17 cellular contexts compared by ENCODE assay signal in the genomic region with DNA sequence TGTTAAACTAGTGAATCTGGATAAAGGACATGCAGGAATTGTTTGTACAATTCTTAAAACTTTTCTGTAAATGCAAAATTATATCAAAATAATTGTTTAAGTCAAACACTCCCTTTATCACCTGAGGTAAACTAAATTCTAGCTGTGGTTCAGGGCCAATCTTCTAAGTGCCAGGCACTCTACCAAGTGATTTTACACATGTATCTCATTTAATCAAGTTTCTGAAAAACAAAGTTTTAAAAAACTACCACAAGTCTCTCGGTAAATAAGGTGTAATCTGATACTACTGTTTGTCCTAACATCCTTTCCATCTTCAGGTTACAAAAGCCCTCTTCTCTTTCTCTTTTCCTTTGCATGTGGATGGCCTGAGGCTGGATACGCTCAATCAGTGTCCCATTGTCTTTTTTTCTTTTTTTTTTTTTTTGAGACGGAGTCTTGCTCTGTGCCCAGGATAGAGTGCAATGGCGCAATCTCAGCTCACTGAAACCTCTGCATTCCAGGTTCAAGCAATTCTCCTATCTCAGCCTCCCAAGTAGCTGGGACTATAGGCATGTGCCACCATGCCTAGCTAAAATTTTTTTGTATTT. TPM values are rescaled to one million over a fixed set of nuclear protein-coding genes. Genes with fewer than 3 reads are reported as not detected.
DNase-seq lines count a peak whose midpoint lies in the region; ATAC-seq and TF ChIP-seq lines count a peak whose summit lies in the region.
"Had no signal": no experiment of that assay in that cellular context is flagged by ENCODE, and none has a peak within 500 bp of the region (broad histone marks: within the 10 kb centered on the region; RNA-seq: fewer than 3 reads in every experiment).

No MANE protein-coding gene starts in this region.

- H3K27ac ChIP-seq in HUES6 (ENCODE audit: low read depth, low read length) = peak overlapping the region; percentile 41; the same call in 1 of the 2 replicates

- peak overlapping the region; percentile 63 for H3K27ac Mint-ChIP-seq in WTC11

- peak; percentile 78 for DNase-seq in ELF-1 (ENCODE audit: low read depth, low spot score)
- DNase-seq in WTC11 (ENCODE audit: low spot score) = no peak
- peak; percentile 33 for DNase-seq in iris pigment epithelial cell (ENCODE audit: low read depth)
- no peak for DNase-seq in NCI-H446 (lab: John Stamatoyannopoulos, UW)
- no peak for DNase-seq in HT-29 (ENCODE audit: low spot score)
- DNase-seq in activated T-cell treated with anti-CD3 and anti-CD28 coated beads, Interleukin-2, amount 50 U/mL, for 4 hours = no peak
- DNase-seq: AML-193, DMS79 treated with DMSO at 0.1 percent for 48 hours, GDM1, NCI-H1092 treated with DMSO at 0.1 percent for 48 hours, NCI-H1694 treated with DMSO at 0.1 percent for 48 hours, NCI-H82, SIG-M5, SW 1271 had no signal

- no peaks in the 10 kb centered on the region for H3K27me3 ChIP-seq in HUES6 (ENCODE audit: control insufficient read depth, insufficient read depth, low read length)

- H3K9me3 ChIP-seq in HUES6 (ENCODE audit: control insufficient read depth, insufficient read depth, low read depth, low read length) = no peaks in the 10 kb centered on the region
- H3K9me3 ChIP-seq: HAP-1 had no signal

- no peak for TF ChIP-seq CTCF in WTC11 (IDR thresholded peaks at IDR 0.05)

- peaks cover 5% of the 10 kb centered on the region for H3K36me3 Mint-ChIP-seq in WTC11
- peaks cover 22% of the 10 kb centered on the region for H3K36me3 Mint-ChIP-seq in activated T-cell treated with anti-CD3 and anti-CD28 coated beads, Interleukin-2, amount 50 U/mL, for 4 hours (ENCODE audit: insufficient read depth)

- peak overlapping the region; percentile 34; the same call in 1 of the 2 replicates for H3K4me3 ChIP-seq in HUES6 (ENCODE audit: low read depth, low read length)
- H3K4me3 ChIP-seq: HAP-1 had no signal

- ATAC-seq in WTC11 (peak; percentile 81), GM18511 (IDR thresholded peaks at IDR 0.05; ENCODE audit: unreplicated experiment) (no peak)
- no peak for ATAC-seq in activated T-cell treated with anti-CD3 and anti-CD28 coated beads, Interleukin-2, amount 50 U/mL, for 4 hours

- peaks cover 23% of the 10 kb centered on the region for H3K4me1 ChIP-seq in HUES6 (ENCODE audit: control insufficient read depth, insufficient read depth, low read length)
- H3K4me1 ChIP-seq: HAP-1 had no signal

- H3K4me1 Mint-ChIP-seq in WTC11 = peaks cover 31% of the 10 kb centered on the region
- peaks cover 2% of the 10 kb centered on the region for H3K4me1 Mint-ChIP-seq in activated T-cell treated with anti-CD3 and anti-CD28 coated beads, Interleukin-2, amount 50 U/mL, for 4 hours (ENCODE audit: low read depth)

- POLR2A ChIA-PET in WTC11 (lab: Charles Lee) = interaction anchor here (0.6 kb wide), 1 partner anchor 13 kb away, joined by 3 read pairs; no protein-coding TSS in a partner anchor

- CTCF ChIA-PET in WTC11 (lab: Charles Lee) = no interaction called here

- H3K27me3 Mint-ChIP-seq in WTC11 (ENCODE audit: low read depth) = no peaks in the 10 kb centered on the region
- H3K27me3 Mint-ChIP-seq in activated T-cell treated with anti-CD3 and anti-CD28 coated beads, Interleukin-2, amount 50 U/mL, for 4 hours (ENCODE audit: low read depth) = no peaks in the 10 kb centered on the region

- H3K9ac ChIP-seq in HUES6 (ENCODE audit: low read length) = peak overlapping the region; percentile 10

- H3K9me3 Mint-ChIP-seq in WTC11 = no peaks in the 10 kb centered on the region
- no peaks in the 10 kb centered on the region for H3K9me3 Mint-ChIP-seq in activated T-cell treated with anti-CD3 and anti-CD28 coated beads, Interleukin-2, amount 50 U/mL, for 4 hours

- peaks cover 5% of the 10 kb centered on the region for H3K36me3 ChIP-seq in HUES6 (ENCODE audit: control insufficient read depth, insufficient read depth, low read length)
- H3K36me3 ChIP-seq: HAP-1 had no signal

- H3K4me3 Mint-ChIP-seq in WTC11 = peak overlapping the region; percentile 3; the same call in 1 of the 2 replicates
- H3K4me3 Mint-ChIP-seq in activated T-cell treated with anti-CD3 and anti-CD28 coated beads, Interleukin-2, amount 50 U/mL, for 4 hours = no peak overlapping the region

TF ChIP-seq in WTC11, 78 proteins besides CTCF, POLR2A, EP300 and RAD21:
- TF ChIP-seq SMAD3 (CRISPR knock-in tag; IDR thresholded peaks at IDR 0.05; ENCODE audit: borderline replicate concordance) (no peak), PRRX2 (CRISPR knock-in tag; IDR thresholded peaks at IDR 0.05) (no peak), ZNF121 (CRISPR knock-in tag; IDR thresholded peaks at IDR 0.05) (0 out of 2 replicates have a peak, but pooled peaks have one; percentile 42)
- TF ChIP-seq, protein P1, sequence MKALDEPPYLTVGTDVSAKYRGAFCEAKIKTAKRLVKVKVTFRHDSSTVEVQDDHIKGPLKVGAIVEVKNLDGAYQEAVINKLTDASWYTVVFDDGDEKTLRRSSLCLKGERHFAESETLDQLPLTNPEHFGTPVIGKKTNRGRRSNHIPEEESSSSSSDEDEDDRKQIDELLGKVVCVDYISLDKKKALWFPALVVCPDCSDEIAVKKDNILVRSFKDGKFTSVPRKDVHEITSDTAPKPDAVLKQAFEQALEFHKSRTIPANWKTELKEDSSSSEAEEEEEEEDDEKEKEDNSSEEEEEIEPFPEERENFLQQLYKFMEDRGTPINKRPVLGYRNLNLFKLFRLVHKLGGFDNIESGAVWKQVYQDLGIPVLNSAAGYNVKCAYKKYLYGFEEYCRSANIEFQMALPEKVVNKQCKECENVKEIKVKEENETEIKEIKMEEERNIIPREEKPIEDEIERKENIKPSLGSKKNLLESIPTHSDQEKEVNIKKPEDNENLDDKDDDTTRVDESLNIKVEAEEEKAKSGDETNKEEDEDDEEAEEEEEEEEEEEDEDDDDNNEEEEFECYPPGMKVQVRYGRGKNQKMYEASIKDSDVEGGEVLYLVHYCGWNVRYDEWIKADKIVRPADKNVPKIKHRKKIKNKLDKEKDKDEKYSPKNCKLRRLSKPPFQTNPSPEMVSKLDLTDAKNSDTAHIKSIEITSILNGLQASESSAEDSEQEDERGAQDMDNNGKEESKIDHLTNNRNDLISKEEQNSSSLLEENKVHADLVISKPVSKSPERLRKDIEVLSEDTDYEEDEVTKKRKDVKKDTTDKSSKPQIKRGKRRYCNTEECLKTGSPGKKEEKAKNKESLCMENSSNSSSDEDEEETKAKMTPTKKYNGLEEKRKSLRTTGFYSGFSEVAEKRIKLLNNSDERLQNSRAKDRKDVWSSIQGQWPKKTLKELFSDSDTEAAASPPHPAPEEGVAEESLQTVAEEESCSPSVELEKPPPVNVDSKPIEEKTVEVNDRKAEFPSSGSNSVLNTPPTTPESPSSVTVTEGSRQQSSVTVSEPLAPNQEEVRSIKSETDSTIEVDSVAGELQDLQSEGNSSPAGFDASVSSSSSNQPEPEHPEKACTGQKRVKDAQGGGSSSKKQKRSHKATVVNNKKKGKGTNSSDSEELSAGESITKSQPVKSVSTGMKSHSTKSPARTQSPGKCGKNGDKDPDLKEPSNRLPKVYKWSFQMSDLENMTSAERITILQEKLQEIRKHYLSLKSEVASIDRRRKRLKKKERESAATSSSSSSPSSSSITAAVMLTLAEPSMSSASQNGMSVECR (CRISPR knock-in tag; IDR thresholded peaks at IDR 0.05; ENCODE audit: borderline replicate concordance) = no peak
- TF ChIP-seq, protein P2, sequence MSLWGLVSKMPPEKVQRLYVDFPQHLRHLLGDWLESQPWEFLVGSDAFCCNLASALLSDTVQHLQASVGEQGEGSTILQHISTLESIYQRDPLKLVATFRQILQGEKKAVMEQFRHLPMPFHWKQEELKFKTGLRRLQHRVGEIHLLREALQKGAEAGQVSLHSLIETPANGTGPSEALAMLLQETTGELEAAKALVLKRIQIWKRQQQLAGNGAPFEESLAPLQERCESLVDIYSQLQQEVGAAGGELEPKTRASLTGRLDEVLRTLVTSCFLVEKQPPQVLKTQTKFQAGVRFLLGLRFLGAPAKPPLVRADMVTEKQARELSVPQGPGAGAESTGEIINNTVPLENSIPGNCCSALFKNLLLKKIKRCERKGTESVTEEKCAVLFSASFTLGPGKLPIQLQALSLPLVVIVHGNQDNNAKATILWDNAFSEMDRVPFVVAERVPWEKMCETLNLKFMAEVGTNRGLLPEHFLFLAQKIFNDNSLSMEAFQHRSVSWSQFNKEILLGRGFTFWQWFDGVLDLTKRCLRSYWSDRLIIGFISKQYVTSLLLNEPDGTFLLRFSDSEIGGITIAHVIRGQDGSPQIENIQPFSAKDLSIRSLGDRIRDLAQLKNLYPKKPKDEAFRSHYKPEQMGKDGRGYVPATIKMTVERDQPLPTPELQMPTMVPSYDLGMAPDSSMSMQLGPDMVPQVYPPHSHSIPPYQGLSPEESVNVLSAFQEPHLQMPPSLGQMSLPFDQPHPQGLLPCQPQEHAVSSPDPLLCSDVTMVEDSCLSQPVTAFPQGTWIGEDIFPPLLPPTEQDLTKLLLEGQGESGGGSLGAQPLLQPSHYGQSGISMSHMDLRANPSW (CRISPR knock-in tag; conservative IDR thresholded peaks at IDR 0.05; ENCODE audit: low read depth) = no peak

RNA-seq across cellular contexts. Expression of gene IFT80, which starts 19.3 kb away (rescaled TPM):
- 26.9 to 29.5 TPM (median 28.0 TPM) in 3 replicates for total RNA-seq in WTC11 (2021)
- 7.8 and 10.5 TPM in 2 replicates for total RNA-seq in HT-29 (2014; rRNA removed; shearing (Covaris generic))
- 10 to 100 TPM in 1 of 3 donors, 1 to 10 TPM in 2; 5.5 to 10.1 (median 6.5) TPM for total RNA-seq in activated T-cell treated with anti-CD3 and anti-CD28 coated beads, Interleukin-2, amount 50 U/mL, for 4 hours

RNA-seq across cellular contexts. Expression of gene SMC4, which starts 19.7 kb away (rescaled TPM):
- 115 to 144 TPM (median 125 TPM) in 3 replicates for total RNA-seq in WTC11 (2021)
- total RNA-seq in HT-29 (2014; rRNA removed; shearing (Covaris generic)) = 70.2 and 87.6 TPM in 2 replicates
- total RNA-seq in activated T-cell treated with anti-CD3 and anti-CD28 coated beads, Interleukin-2, amount 50 U/mL, for 4 hours = 10 to 100 TPM; 56.6 to 69.0 (median 66.0) TPM

Comparison
In these comparisons a context has a peak if more than half of its experiments do, and no peak if none do; other contexts are left out.
1. DNase-seq: peak in ELF-1 (single experiment) and iris pigment epithelial cell (single experiment); none in WTC11 (single experiment), NCI-H446 (0 of 2), HT-29 (single experiment) and activated T-cell treated with anti-CD3 and anti-CD28 coated beads, Interleukin-2, amount 50 U/mL, for 4 hours (single experiment).